Comparison of ENCODE assay signal across 23 cellular contexts in genomic region chr7:30188806-30189205, GRCh38.
"Had no signal": no experiment of that assay in that cellular context is flagged by ENCODE, and none has a peak within 500 bp of the region (broad histone marks: within the 10 kb centered on the region; RNA-seq: fewer than 3 reads in every experiment).

No MANE protein-coding gene starts in this region.

- H3K27me3 Mint-ChIP-seq: activated CD4-positive, alpha-beta memory T cell treated with anti-CD3 and anti-CD28 coated beads for 36 hours; activated CD4-positive, alpha-beta T cell treated with anti-CD3 and anti-CD28 coated beads, Interleukin-2, amount 10 ng/mL, durations not matched to agents 7 days and 5 days; activated naive CD8-positive, alpha-beta T cell treated with anti-CD3 and anti-CD28 coated beads for 36 hours had no signal

- H3K4me3 Mint-ChIP-seq: activated CD4-positive, alpha-beta memory T cell treated with anti-CD3 and anti-CD28 coated beads for 36 hours; activated CD4-positive, alpha-beta T cell treated with anti-CD3 and anti-CD28 coated beads, Interleukin-2, amount 10 ng/mL, durations not matched to agents 7 days and 5 days; activated naive CD4-positive, alpha-beta T cell treated with anti-CD3 and anti-CD28 coated beads, Interleukin-2, amount 10 ng/mL, durations not matched to agents 7 days and 5 days; activated naive CD8-positive, alpha-beta T cell treated with anti-CD3 and anti-CD28 coated beads for 36 hours; activated T-cell treated with anti-CD3 and anti-CD28 coated beads, Interleukin-2, amount 50 U/mL, for 4 hours; T-cell had no signal

- H3K27ac Mint-ChIP-seq: activated CD4-positive, alpha-beta memory T cell treated with anti-CD3 and anti-CD28 coated beads for 36 hours; activated CD4-positive, alpha-beta T cell treated with anti-CD3 and anti-CD28 coated beads, Interleukin-2, amount 10 ng/mL, durations not matched to agents 7 days and 5 days; activated naive CD4-positive, alpha-beta T cell treated with anti-CD3 and anti-CD28 coated beads, Interleukin-2, amount 10 ng/mL, durations not matched to agents 7 days and 5 days; activated naive CD8-positive, alpha-beta T cell treated with anti-CD3 and anti-CD28 coated beads for 36 hours; T-cell had no signal

- ATAC-seq: activated T-cell treated with anti-CD3 and anti-CD28 coated beads, Interleukin-2, amount 50 U/mL, for 4 hours; T-cell had no signal

- H3K36me3 Mint-ChIP-seq: activated naive CD4-positive, alpha-beta T cell treated with anti-CD3 and anti-CD28 coated beads, Interleukin-2, amount 10 ng/mL, durations not matched to agents 7 days and 5 days; activated naive CD8-positive, alpha-beta T cell treated with anti-CD3 and anti-CD28 coated beads for 36 hours had no signal

- DNase-seq: activated CD4-positive, alpha-beta memory T cell treated with anti-CD3 and anti-CD28 coated beads for 36 hours; activated CD4-positive, alpha-beta T cell treated with anti-CD3 and anti-CD28 coated beads, Interleukin-2, amount 10 ng/mL, durations not matched to agents 7 days and 5 days; activated CD4-positive, CD25-positive, alpha-beta regulatory T cell; activated CD8-positive, alpha-beta memory T cell treated with anti-CD3 and anti-CD28 coated beads for 24 hours; activated effector memory CD4-positive, alpha-beta T cell treated with anti-CD3 and anti-CD28 coated beads, Interleukin-2, amount 50 U/mL, for 16 hours; activated naive CD4-positive, alpha-beta T cell treated with anti-CD3 and anti-CD28 coated beads, Interleukin-2, amount 10 ng/mL, durations not matched to agents 7 days and 5 days; activated naive CD8-positive, alpha-beta T cell treated with anti-CD3 and anti-CD28 coated beads for 36 hours; activated T-cell treated with anti-CD3 and anti-CD28 coated beads, Interleukin-2, amount 50 U/mL, for 4 hours; brain microvascular endothelial cell; IMR-90; Kasumi-1; KBM-7; NCI-H1105 treated with DMSO at 0.1 percent for 48 hours; NCI-H1436 treated with DMSO at 0.1 percent for 48 hours; NCI-H187; NCI-H2081; NCI-H2171; NCI-H2227 treated with DMSO at 0.1 percent for 48 hours; Peyer's patch; SHP77; T-cell had no signal

- H3K36me3 ChIP-seq: brain microvascular endothelial cell, cardiac muscle cell, Peyer's patch had no signal

- H3K4me3 ChIP-seq: cardiac muscle cell, Peyer's patch had no signal

- H3K27ac ChIP-seq: brain microvascular endothelial cell, cardiac muscle cell, Peyer's patch, VCaP had no signal

- H3K27me3 ChIP-seq: brain microvascular endothelial cell, cardiac muscle cell, Peyer's patch had no signal

- H3K4me1 ChIP-seq: Peyer's patch had no signal

- H3K4me1 Mint-ChIP-seq: activated CD4-positive, alpha-beta T cell treated with anti-CD3 and anti-CD28 coated beads, Interleukin-2, amount 10 ng/mL, durations not matched to agents 7 days and 5 days; activated naive CD4-positive, alpha-beta T cell treated with anti-CD3 and anti-CD28 coated beads, Interleukin-2, amount 10 ng/mL, durations not matched to agents 7 days and 5 days; T-cell had no signal
